Comparison of ENCODE assay signal across 9 cellular contexts in genomic region chr2:8575810-8576423, GRCh38.
DNase-seq lines count a peak whose midpoint lies in the region; ATAC-seq, FAIRE-seq and TF ChIP-seq lines count a peak whose summit lies in the region.
"Had no signal": no experiment of that assay in that cellular context is flagged by ENCODE, and none has a peak within 500 bp of the region (broad histone marks: within the 10 kb centered on the region; RNA-seq: fewer than 3 reads in every experiment).

No MANE protein-coding gene starts in this region.

- H3K4me2 ChIP-seq in BLaER1 treated with 17β-estradiol and CSF1 and Interleukin-3, amounts not matched to agents 10 nM and 100 nM: peak overlapping the region; percentile 86 to 98 (median 96)
- no peak overlapping the region for H3K4me2 ChIP-seq in PC-3 (ENCODE audit: low read length)

- no peaks in the 10 kb centered on the region for H3K79me2 ChIP-seq in PC-3 (ENCODE audit: low read length)

- DNase-seq in GM18507 (ENCODE audit: extremely low spot score, insufficient read length, low read depth) (no peak), UCSD-AML1 (lab: John Stamatoyannopoulos, UW; ENCODE audit: unreplicated experiment) (no peak), PC-3 (no peak), NCI-H1436 (lab: John Stamatoyannopoulos, UW) (no peak)
- peak in 1 of 9 donors; percentile 21 for DNase-seq in naive thymus-derived CD4-positive, alpha-beta T cell

- FAIRE-seq in GM18507 (lab: Jason Lieb, UNC): peak; percentile 38

- peak overlapping the region; percentile 69 for H3K4me3 Mint-ChIP-seq in activated T-helper 17 cell treated with anti-CD3 and anti-CD28 coated beads, Interleukin-2, amount 50 U/mL, for 72 hours
- H3K4me3 Mint-ChIP-seq in naive thymus-derived CD4-positive, alpha-beta T cell: peak overlapping the region; percentile 25 to 77 (median 51)

- CTCF ChIA-PET in naive thymus-derived CD4-positive, alpha-beta T cell (lab: Charles Lee): no interaction called here
- CTCF ChIA-PET in PC-3 (lab: Charles Lee): no interaction called here

- peaks cover 0 to 37% (median 0%) of the 10 kb centered on the region in 11 experiments; a peak in 7 of 22 replicates for H3K27me3 ChIP-seq in BLaER1 treated with 17β-estradiol and CSF1 and Interleukin-3, amounts not matched to agents 10 nM and 100 nM
- no peaks in the 10 kb centered on the region for H3K27me3 ChIP-seq in naive thymus-derived CD4-positive, alpha-beta T cell (ENCODE audit: control insufficient read depth in 2 of 2, insufficient read depth in 2 of 2, low read length in 2 of 2)
- no peaks in the 10 kb centered on the region for H3K27me3 ChIP-seq in PC-3 (ENCODE audit: low read length)

- H3K36me3 ChIP-seq in BLaER1 treated with 17β-estradiol and CSF1 and Interleukin-3, amounts not matched to agents 10 nM and 100 nM: no peaks in the 10 kb centered on the region
- H3K36me3 ChIP-seq in naive thymus-derived CD4-positive, alpha-beta T cell (ENCODE audit: control insufficient read depth in 2 of 3, insufficient read depth in 3 of 3, low read length in 3 of 3): no peaks in the 10 kb centered on the region
- H3K36me3 ChIP-seq in PC-3 (ENCODE audit: low read depth, low read length): no peaks in the 10 kb centered on the region

- H3K9ac ChIP-seq in BLaER1 treated with 17β-estradiol and CSF1 and Interleukin-3, amounts not matched to agents 10 nM and 100 nM: peak overlapping the region in 5 of 11 experiments; percentile 9 to 79 (median 33); a peak in 6 of 22 replicates
- no peak overlapping the region for H3K9ac ChIP-seq in PC-3 (ENCODE audit: low read length)

- peak overlapping the region in 8 of 11 experiments; percentile 18 to 82 (median 64); a peak in 14 of 22 replicates for H3K27ac ChIP-seq in BLaER1 treated with 17β-estradiol and CSF1 and Interleukin-3, amounts not matched to agents 10 nM and 100 nM
- H3K27ac ChIP-seq in naive thymus-derived CD4-positive, alpha-beta T cell (ENCODE audit: low read depth, low read length): no peak overlapping the region
- H3K27ac ChIP-seq in PC-3 (ENCODE audit: low read length): no peak overlapping the region

- BruUV-seq in PC-3 (replicated peaks; lab: Mats Ljungman, UMichigan): no TSS peak

- TF ChIP-seq CTCF in PC-3 (conservative IDR thresholded peaks at IDR 0.05; ENCODE audit: low read depth, low read length): no peak

- POLR2A ChIA-PET in naive thymus-derived CD4-positive, alpha-beta T cell (lab: Charles Lee): interaction anchor here (0.9 to 1.1 kb wide), 2 partner anchors 9 to 106 kb away, joined by 3 read pairs; partner anchors contain the start of gene ID2
- POLR2A ChIA-PET in PC-3 (lab: Charles Lee; ENCODE audit: unreplicated experiment): no interaction called here

- no peak for ATAC-seq in activated T-helper 17 cell treated with anti-CD3 and anti-CD28 coated beads, Interleukin-2, amount 50 U/mL, for 72 hours (replicated peaks)
- no peak for ATAC-seq in naive thymus-derived CD4-positive, alpha-beta T cell
- ATAC-seq in PC-3: no peak
- ATAC-seq in HG03565 (IDR thresholded peaks at IDR 0.05; ENCODE audit: unreplicated experiment): no peak

- H3F3A ChIP-seq in PC-3 (ENCODE audit: low read length, unreplicated experiment): no peaks in the 10 kb centered on the region

- H3K4me1 ChIP-seq in BLaER1 treated with 17β-estradiol and CSF1 and Interleukin-3, amounts not matched to agents 10 nM and 100 nM: peaks cover 97 to 100% (median 99%) of the 10 kb centered on the region in 10 experiments
- H3K4me1 ChIP-seq in naive thymus-derived CD4-positive, alpha-beta T cell (ENCODE audit: control insufficient read depth in 2 of 2, insufficient read depth in 2 of 2, low read length in 2 of 2): peaks cover 20 to 23% of the 10 kb centered on the region in 2 donors
- peaks cover 12% of the 10 kb centered on the region; the same call in 1 of the 2 replicates for H3K4me1 ChIP-seq in PC-3 (ENCODE audit: insufficient read depth, low read length)

- H3K9me3 ChIP-seq in BLaER1 treated with 17β-estradiol and CSF1 and Interleukin-3, amounts not matched to agents 10 nM and 100 nM (replicated peaks in 1 of 11): no peaks in the 10 kb centered on the region
- no peaks in the 10 kb centered on the region for H3K9me3 ChIP-seq in naive thymus-derived CD4-positive, alpha-beta T cell (ENCODE audit: control insufficient read depth in 2 of 3, low read length in 3 of 3)
- H3K9me3 ChIP-seq in PC-3 (ENCODE audit: low read length): no peaks in the 10 kb centered on the region

- H3K36me3 Mint-ChIP-seq in activated T-helper 17 cell treated with anti-CD3 and anti-CD28 coated beads, Interleukin-2, amount 50 U/mL, for 72 hours (ENCODE audit: low read depth): no peaks in the 10 kb centered on the region
- no peaks in the 10 kb centered on the region for H3K36me3 Mint-ChIP-seq in naive thymus-derived CD4-positive, alpha-beta T cell

- peaks cover 0 to 7% (median 0%) of the 10 kb centered on the region in 11 experiments; a peak in 1 of 22 replicates for H4K20me1 ChIP-seq in BLaER1 treated with 17β-estradiol and CSF1 and Interleukin-3, amounts not matched to agents 10 nM and 100 nM
- no peaks in the 10 kb centered on the region for H4K20me1 ChIP-seq in PC-3 (ENCODE audit: low read length)

- H3K4me1 Mint-ChIP-seq in activated T-helper 17 cell treated with anti-CD3 and anti-CD28 coated beads, Interleukin-2, amount 50 U/mL, for 72 hours: peaks cover 34% of the 10 kb centered on the region
- peaks cover 34 to 47% (median 39%) of the 10 kb centered on the region in 7 donors for H3K4me1 Mint-ChIP-seq in naive thymus-derived CD4-positive, alpha-beta T cell

- H3K9me2 ChIP-seq in PC-3 (replicated peaks; ENCODE audit: low read length): no peaks in the 10 kb centered on the region

- intact Hi-C loops in naive thymus-derived CD4-positive, alpha-beta T cell (cut with micrococcal nuclease): loop anchor here in 1 of 2 donors (2.0 kb wide), 1 partner anchor 105 kb away; no protein-coding TSS in a partner anchor
- intact Hi-C loops in PC-3 (cut with micrococcal nuclease): no loop called here

- no peaks in the 10 kb centered on the region for H3K27me3 Mint-ChIP-seq in activated T-helper 17 cell treated with anti-CD3 and anti-CD28 coated beads, Interleukin-2, amount 50 U/mL, for 72 hours
- peaks cover 0 to 18% (median 9%) of the 10 kb centered on the region in 5 donors for H3K27me3 Mint-ChIP-seq in naive thymus-derived CD4-positive, alpha-beta T cell

- H3K27ac Mint-ChIP-seq in activated T-helper 17 cell treated with anti-CD3 and anti-CD28 coated beads, Interleukin-2, amount 50 U/mL, for 72 hours: peak overlapping the region; percentile 90
- no peak overlapping the region for H3K27ac Mint-ChIP-seq in naive thymus-derived CD4-positive, alpha-beta T cell
- H3K27ac Mint-ChIP-seq: T-helper 2 cell treated with Interferon-gamma antibody and Interleukin-4, amounts not matched to agents 5 μg/mL and 100 μg/mL, for 36 hours had no signal

- no peaks in the 10 kb centered on the region for H3K9me3 Mint-ChIP-seq in activated T-helper 17 cell treated with anti-CD3 and anti-CD28 coated beads, Interleukin-2, amount 50 U/mL, for 72 hours
- H3K9me3 Mint-ChIP-seq in naive thymus-derived CD4-positive, alpha-beta T cell: no peaks in the 10 kb centered on the region
- H3K9me3 Mint-ChIP-seq: T-helper 2 cell treated with Interferon-gamma antibody and Interleukin-4, amounts not matched to agents 5 μg/mL and 100 μg/mL, for 36 hours had no signal

- no peak overlapping the region for H2AFZ ChIP-seq in PC-3 (ENCODE audit: low read length)

- 0 out of 20 replicates have a peak overlapping the region, but pooled peaks of 1 of the 10 experiments have one; percentile 9 for H3K4me3 ChIP-seq in BLaER1 treated with 17β-estradiol and CSF1 and Interleukin-3, amounts not matched to agents 10 nM and 100 nM
- H3K4me3 ChIP-seq in naive thymus-derived CD4-positive, alpha-beta T cell (ENCODE audit: low read length): peak overlapping the region; percentile 30
- H3K4me3 ChIP-seq in PC-3 (ENCODE audit: low read length): no peak overlapping the region

Comparison
In these comparisons a context has a peak if more than half of its experiments do, and no peak if none do; other contexts are left out.
1. H3K27ac ChIP-seq: peak in BLaER1 treated with 17β-estradiol and CSF1 and Interleukin-3, amounts not matched to agents 10 nM and 100 nM (8 of 11); none in naive thymus-derived CD4-positive, alpha-beta T cell (single experiment) and PC-3 (single experiment).